In the genomic region with DNA sequence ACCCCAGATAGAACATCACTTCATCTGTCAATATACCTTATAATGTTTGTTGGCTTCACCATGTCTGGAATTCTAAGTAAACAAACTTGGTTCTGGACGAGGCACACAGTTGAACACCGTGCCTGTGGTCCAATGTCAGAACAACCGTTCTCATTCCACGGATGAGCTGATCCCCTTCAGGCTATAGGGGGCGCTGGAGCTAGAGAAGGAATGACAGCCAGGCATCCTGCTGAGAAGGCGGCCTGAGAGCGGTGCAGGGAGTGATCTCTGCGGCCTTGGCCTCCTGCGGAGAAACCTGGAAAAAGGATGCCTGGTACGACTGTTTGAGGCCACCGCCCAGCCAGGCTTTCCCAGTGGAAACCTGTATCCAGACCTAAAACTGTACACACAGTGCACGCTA, we compare ENCODE assay signal across 2 cellular contexts.
TF ChIP-seq lines count a peak whose summit lies in the region.

No MANE protein-coding gene starts in this region.

TF ChIP-seq in GM23338, 12 proteins besides CTCF, POLR2A, EP300 and RAD21:
- TF ChIP-seq POLR2AphosphoS5 (IDR thresholded peaks at IDR 0.05; ENCODE audit: low read depth) (no peak), REST (IDR thresholded peaks at IDR 0.05; ENCODE audit: unreplicated experiment) (no peak), CREB1 (CRISPR knock-in tag; IDR thresholded peaks at IDR 0.05; ENCODE audit: low read depth) (no peak), NANOG (IDR thresholded peaks at IDR 0.05; ENCODE audit: borderline replicate concordance) (no peak), ZNF331 (CRISPR knock-in tag; IDR thresholded peaks at IDR 0.05; ENCODE audit: low read depth) (no peak), ZNF114 (CRISPR knock-in tag; IDR thresholded peaks at IDR 0.05) (no peak), JUNB (IDR thresholded peaks at IDR 0.05; ENCODE audit: unreplicated experiment) (no peak)
- TF ChIP-seq, protein P1, sequence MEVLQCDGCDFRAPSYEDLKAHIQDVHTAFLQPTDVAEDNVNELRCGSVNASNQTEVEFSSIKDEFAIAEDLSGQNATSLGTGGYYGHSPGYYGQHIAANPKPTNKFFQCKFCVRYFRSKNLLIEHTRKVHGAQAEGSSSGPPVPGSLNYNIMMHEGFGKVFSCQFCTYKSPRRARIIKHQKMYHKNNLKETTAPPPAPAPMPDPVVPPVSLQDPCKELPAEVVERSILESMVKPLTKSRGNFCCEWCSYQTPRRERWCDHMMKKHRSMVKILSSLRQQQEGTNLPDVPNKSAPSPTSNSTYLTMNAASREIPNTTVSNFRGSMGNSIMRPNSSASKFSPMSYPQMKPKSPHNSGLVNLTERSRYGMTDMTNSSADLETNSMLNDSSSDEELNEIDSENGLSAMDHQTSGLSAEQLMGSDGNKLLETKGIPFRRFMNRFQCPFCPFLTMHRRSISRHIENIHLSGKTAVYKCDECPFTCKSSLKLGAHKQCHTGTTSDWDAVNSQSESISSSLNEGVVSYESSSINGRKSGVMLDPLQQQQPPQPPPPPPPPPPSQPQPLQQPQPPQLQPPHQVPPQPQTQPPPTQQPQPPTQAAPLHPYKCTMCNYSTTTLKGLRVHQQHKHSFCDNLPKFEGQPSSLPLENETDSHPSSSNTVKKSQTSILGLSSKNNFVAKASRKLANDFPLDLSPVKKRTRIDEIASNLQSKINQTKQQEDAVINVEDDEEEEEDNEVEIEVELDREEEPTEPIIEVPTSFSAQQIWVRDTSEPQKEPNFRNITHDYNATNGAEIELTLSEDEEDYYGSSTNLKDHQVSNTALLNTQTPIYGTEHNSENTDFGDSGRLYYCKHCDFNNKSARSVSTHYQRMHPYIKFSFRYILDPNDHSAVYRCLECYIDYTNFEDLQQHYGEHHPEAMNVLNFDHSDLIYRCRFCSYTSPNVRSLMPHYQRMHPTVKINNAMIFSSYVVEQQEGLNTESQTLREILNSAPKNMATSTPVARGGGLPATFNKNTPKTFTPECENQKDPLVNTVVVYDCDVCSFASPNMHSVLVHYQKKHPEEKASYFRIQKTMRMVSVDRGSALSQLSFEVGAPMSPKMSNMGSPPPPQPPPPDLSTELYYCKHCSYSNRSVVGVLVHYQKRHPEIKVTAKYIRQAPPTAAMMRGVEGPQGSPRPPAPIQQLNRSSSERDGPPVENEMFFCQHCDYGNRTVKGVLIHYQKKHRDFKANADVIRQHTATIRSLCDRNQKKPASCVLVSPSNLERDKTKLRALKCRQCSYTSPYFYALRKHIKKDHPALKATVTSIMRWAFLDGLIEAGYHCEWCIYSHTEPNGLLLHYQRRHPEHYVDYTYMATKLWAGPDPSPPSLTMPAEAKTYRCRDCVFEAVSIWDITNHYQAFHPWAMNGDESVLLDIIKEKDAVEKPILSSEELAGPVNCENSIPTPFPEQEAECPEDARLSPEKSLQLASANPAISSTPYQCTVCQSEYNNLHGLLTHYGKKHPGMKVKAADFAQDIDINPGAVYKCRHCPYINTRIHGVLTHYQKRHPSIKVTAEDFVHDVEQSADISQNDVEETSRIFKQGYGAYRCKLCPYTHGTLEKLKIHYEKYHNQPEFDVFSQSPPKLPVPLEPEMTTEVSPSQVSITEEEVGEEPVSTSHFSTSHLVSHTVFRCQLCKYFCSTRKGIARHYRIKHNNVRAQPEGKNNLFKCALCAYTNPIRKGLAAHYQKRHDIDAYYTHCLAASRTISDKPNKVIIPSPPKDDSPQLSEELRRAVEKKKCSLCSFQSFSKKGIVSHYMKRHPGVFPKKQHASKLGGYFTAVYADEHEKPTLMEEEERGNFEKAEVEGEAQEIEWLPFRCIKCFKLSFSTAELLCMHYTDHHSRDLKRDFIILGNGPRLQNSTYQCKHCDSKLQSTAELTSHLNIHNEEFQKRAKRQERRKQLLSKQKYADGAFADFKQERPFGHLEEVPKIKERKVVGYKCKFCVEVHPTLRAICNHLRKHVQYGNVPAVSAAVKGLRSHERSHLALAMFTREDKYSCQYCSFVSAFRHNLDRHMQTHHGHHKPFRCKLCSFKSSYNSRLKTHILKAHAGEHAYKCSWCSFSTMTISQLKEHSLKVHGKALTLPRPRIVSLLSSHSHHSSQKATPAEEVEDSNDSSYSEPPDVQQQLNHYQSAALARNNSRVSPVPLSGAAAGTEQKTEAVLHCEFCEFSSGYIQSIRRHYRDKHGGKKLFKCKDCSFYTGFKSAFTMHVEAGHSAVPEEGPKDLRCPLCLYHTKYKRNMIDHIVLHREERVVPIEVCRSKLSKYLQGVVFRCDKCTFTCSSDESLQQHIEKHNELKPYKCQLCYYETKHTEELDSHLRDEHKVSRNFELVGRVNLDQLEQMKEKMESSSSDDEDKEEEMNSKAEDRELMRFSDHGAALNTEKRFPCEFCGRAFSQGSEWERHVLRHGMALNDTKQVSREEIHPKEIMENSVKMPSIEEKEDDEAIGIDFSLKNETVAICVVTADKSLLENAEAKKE (CRISPR knock-in tag; IDR thresholded peaks at IDR 0.05) = no peak
TF ChIP-seq in GM23338: peak in this region for 0.

TF ChIP-seq in H1, 55 proteins besides CTCF, POLR2A, EP300 and RAD21:
- TF ChIP-seq FOSL1 (IDR thresholded peaks at IDR 0.05; ENCODE audit: insufficient read depth, low read depth, low read length) (no peak), E2F6 (IDR thresholded peaks at IDR 0.05) (no peak), SRF (IDR thresholded peaks at IDR 0.05; ENCODE audit: low read depth, low read length) (no peak), MAFK (IDR thresholded peaks at IDR 0.05; ENCODE audit: low read depth, low read length) (no peak), CTBP2 (IDR thresholded peaks at IDR 0.05; ENCODE audit: borderline replicate concordance, insufficient read depth, insufficient read length, low read length) (peak; percentile 65), CHD7 (IDR thresholded peaks at IDR 0.05; ENCODE audit: insufficient replicate concordance, low read length) (no peak), SUZ12 (IDR thresholded peaks at IDR 0.05; ENCODE audit: low read length) (no peak), TAF1 (IDR thresholded peaks at IDR 0.05; ENCODE audit: low read depth, low read length) (no peak), POLR2AphosphoS5 (IDR thresholded peaks at IDR 0.05; ENCODE audit: low read depth, low read length) (no peak), RBBP5 (IDR thresholded peaks at IDR 0.05; ENCODE audit: borderline replicate concordance, low read depth, low read length) (no peak), BACH1 (IDR thresholded peaks at IDR 0.05; ENCODE audit: low read length) (no peak), MAX (IDR thresholded peaks at IDR 0.05) (0 out of 2 replicates have a peak, but pooled peaks have one; percentile 20), SP4 (IDR thresholded peaks at IDR 0.05; ENCODE audit: low read length) (no peak), CREB1 (IDR thresholded peaks at IDR 0.05) (peak; percentile 31; the same call in 1 of the 2 replicates), TEAD4 (IDR thresholded peaks at IDR 0.05; ENCODE audit: low read depth, low read length) (peak; percentile 61), YY1 (IDR thresholded peaks at IDR 0.05; ENCODE audit: low read depth, low read length) (0 out of 2 replicates have a peak, but pooled peaks have one; percentile 38)
